28 cellular contexts compared by ENCODE assay signal in the genomic region with DNA sequence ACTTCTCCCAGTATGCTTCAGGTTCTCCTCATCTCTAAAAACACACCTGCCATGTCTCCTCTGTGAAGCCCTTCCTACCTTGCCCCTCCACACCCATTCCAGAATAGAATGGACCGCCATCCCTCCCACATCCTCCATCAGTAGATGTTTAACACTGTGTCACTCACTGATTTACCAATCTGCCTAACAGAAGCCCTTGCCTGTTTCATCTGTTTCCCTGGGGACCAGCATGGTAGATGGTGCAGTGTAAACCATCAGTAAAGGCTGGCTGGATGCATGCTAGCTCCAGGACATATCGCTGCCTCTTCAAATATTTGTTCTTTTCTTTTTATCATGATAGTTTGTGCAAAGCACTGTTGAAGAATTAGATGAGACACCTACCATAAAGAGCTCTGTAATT.
DNase-seq lines count a peak whose midpoint lies in the region; ATAC-seq, FAIRE-seq and TF ChIP-seq lines count a peak whose summit lies in the region.
"Had no signal": no experiment of that assay in that cellular context is flagged by ENCODE, and none has a peak within 500 bp of the region (broad histone marks: within the 10 kb centered on the region; RNA-seq: fewer than 3 reads in every experiment).

No MANE protein-coding gene starts in this region.

- H3K4me1 ChIP-seq in spleen: no peaks in the 10 kb centered on the region
- H3K4me1 ChIP-seq in left lung: no peaks in the 10 kb centered on the region
- H3K4me1 ChIP-seq: Caco-2, suprapubic skin, upper lobe of right lung had no signal

- no peaks in the 10 kb centered on the region for H3K9me3 Mint-ChIP-seq in glutamatergic neuron (ENCODE audit: unreplicated experiment)
- H3K9me3 Mint-ChIP-seq: activated T-cell treated with anti-CD3 and anti-CD28 coated beads, Interleukin-2, amount 50 U/mL, for 24 hours; GM23338 had no signal

- WGBS in spleen, 5 donors: 85 to 93% (median 90%) methylated on average over 2 of the region's 2 CpGs

- H3K36me3 Mint-ChIP-seq in glutamatergic neuron (ENCODE audit: unreplicated experiment): no peaks in the 10 kb centered on the region
- H3K36me3 Mint-ChIP-seq: CD14-positive monocyte; stimulated activated naive B cell treated with anti-CD40 and anti-IgM and Interleukin-4, amounts not matched to agents 10 μg/mL and 1 μg/mL and 100 μg/mL, for 72 hours had no signal

- H3K27ac Mint-ChIP-seq in glutamatergic neuron (ENCODE audit: unreplicated experiment): peak overlapping the region; percentile 52
- H3K27ac Mint-ChIP-seq: activated T-cell treated with anti-CD3 and anti-CD28 coated beads, Interleukin-2, amount 50 U/mL, for 24 hours; CD14-positive monocyte; GM23338; nephron; stimulated activated naive B cell treated with anti-CD40 and anti-IgM and Interleukin-4, amounts not matched to agents 10 μg/mL and 1 μg/mL and 100 μg/mL, for 72 hours; T-helper 17 cell had no signal

- H3K27me3 Mint-ChIP-seq in glutamatergic neuron (ENCODE audit: unreplicated experiment): peaks cover 2% of the 10 kb centered on the region
- H3K27me3 Mint-ChIP-seq: activated T-cell treated with anti-CD3 and anti-CD28 coated beads, Interleukin-2, amount 50 U/mL, for 24 hours had no signal

- TF ChIP-seq CTCF in glutamatergic neuron (IDR thresholded peaks at IDR 0.05; ENCODE audit: partially characterized antibody, unreplicated experiment) (no peak), spleen (IDR thresholded peaks at IDR 0.05 in 8 of 11, conservative IDR thresholded peaks at IDR 0.05 in 3 of 11) (no peak), left lung (IDR thresholded peaks at IDR 0.05) (no peak)

- intact Hi-C loops in spleen (cut with DNase I; ENCODE audit: low total_unique reads) (no loop called here), left lung (cut with DNase I) (no loop called here)

- H3K36me3 ChIP-seq in spleen (no peaks in the 10 kb centered on the region), left lung (no peaks in the 10 kb centered on the region)
- H3K36me3 ChIP-seq: suprapubic skin, upper lobe of right lung had no signal

- peak; percentile 32 for ATAC-seq in GM21786 (IDR thresholded peaks at IDR 0.05; ENCODE audit: unreplicated experiment)
- peak; percentile 39 for ATAC-seq in HG03175 (IDR thresholded peaks at IDR 0.05; ENCODE audit: unreplicated experiment)
- ATAC-seq in left lung: no peak
- ATAC-seq: GM23338, left colon, Right ventricle myocardium inferior, SK-N-SH treated with all-trans-retinoic acid at 6 μM for 48 hours, T-helper 17 cell, upper lobe of right lung had no signal

- H3K27ac ChIP-seq in spleen (no peak overlapping the region), left lung (no peak overlapping the region)
- H3K27ac ChIP-seq: coronary artery, epithelial cell of prostate, suprapubic skin, upper lobe of right lung had no signal

- H3K27me3 ChIP-seq in spleen (replicated peaks in 1 of 7) (no peaks in the 10 kb centered on the region), left lung (no peaks in the 10 kb centered on the region)
- H3K27me3 ChIP-seq: suprapubic skin, upper lobe of right lung had no signal

- H3K4me3 ChIP-seq in spleen (no peak overlapping the region), left lung (no peak overlapping the region)
- H3K4me3 ChIP-seq: coronary artery, GM23338, suprapubic skin, upper lobe of right lung had no signal

- peak; percentile 74 for FAIRE-seq in GM19239 (lab: Jason Lieb, UNC)
- FAIRE-seq: astrocyte, TTC549 had no signal

- no peak for TF ChIP-seq POLR2A in spleen (IDR thresholded peaks at IDR 0.05)

- H3K4me1 Mint-ChIP-seq in glutamatergic neuron (ENCODE audit: low read depth, unreplicated experiment): peaks cover 6% of the 10 kb centered on the region
- H3K4me1 Mint-ChIP-seq: CD14-positive monocyte; nephron; stimulated activated naive B cell treated with anti-CD40 and anti-IgM and Interleukin-4, amounts not matched to agents 10 μg/mL and 1 μg/mL and 100 μg/mL, for 72 hours; T-helper 17 cell had no signal

- no peak for DNase-seq in GM19239 (ENCODE audit: insufficient read length, low spot score)
- no peak for DNase-seq in glutamatergic neuron
- DNase-seq in spleen: no peak
- no peak for DNase-seq in left lung
- no peak for DNase-seq in NCI-H1092 (lab: John Stamatoyannopoulos, UW)
- DNase-seq: activated gamma-delta T cell; activated T-cell treated with anti-CD3 and anti-CD28 coated beads, Interleukin-2, amount 50 U/mL, for 24 hours; Caco-2; effector memory CD4-positive, alpha-beta T cell; left colon; NCI-H1048; NCI-H1694; NCI-H526; stimulated activated naive B cell treated with anti-CD40 and anti-IgM and Interleukin-4, amounts not matched to agents 10 μg/mL and 1 μg/mL and 100 μg/mL, for 72 hours; T-helper 17 cell; upper lobe of right lung had no signal

- H3K4me3 Mint-ChIP-seq in glutamatergic neuron (ENCODE audit: unreplicated experiment): no peak overlapping the region
- H3K4me3 Mint-ChIP-seq: activated T-cell treated with anti-CD3 and anti-CD28 coated beads, Interleukin-2, amount 50 U/mL, for 24 hours; CD14-positive monocyte; GM23338; nephron; stimulated activated naive B cell treated with anti-CD40 and anti-IgM and Interleukin-4, amounts not matched to agents 10 μg/mL and 1 μg/mL and 100 μg/mL, for 72 hours; T-helper 17 cell had no signal

- H3K9me3 ChIP-seq in spleen: no peaks in the 10 kb centered on the region
- no peaks in the 10 kb centered on the region for H3K9me3 ChIP-seq in left lung
- H3K9me3 ChIP-seq: Caco-2, suprapubic skin, upper lobe of right lung had no signal
